In the genomic region with DNA sequence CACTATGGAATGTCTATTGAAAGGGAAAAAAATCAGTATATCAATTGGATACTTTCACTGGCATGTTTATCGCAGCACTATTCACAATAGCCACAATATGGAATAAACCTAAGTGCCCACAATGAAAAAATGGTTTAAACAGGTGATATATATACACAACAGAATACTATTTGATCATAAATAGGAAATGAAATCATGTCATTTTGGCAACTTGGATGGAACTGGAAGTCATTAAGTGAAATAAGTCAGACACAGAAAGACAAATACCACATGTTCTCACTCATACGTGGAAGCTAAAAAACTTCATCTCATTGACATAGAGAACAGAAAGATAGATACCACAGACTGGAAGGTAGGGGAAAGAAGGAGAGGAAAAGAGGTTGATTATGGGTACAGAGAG, we compare ENCODE assay signal across 25 cellular contexts.
"Had no signal": no experiment of that assay in that cellular context is flagged by ENCODE, and none has a peak within 500 bp of the region (broad histone marks: within the 10 kb centered on the region; RNA-seq: fewer than 3 reads in every experiment).

No MANE protein-coding gene starts in this region.

- H3K9ac ChIP-seq: neural progenitor cell, parathyroid adenoma had no signal

- H3K4me2 ChIP-seq: neural progenitor cell had no signal

- H3K36me3 ChIP-seq: neural progenitor cell, ovary, right lobe of liver, sigmoid colon, stomach, thoracic aorta, thyroid gland, tibial nerve, upper lobe of right lung, uterus had no signal

- H3K27me3 ChIP-seq: neural progenitor cell, ovary, right lobe of liver, sigmoid colon, stomach, thyroid gland, tibial nerve, upper lobe of right lung, uterus had no signal

- H3K4me1 ChIP-seq: neural progenitor cell, parathyroid adenoma, psoas muscle, right lobe of liver, sigmoid colon, stomach, thyroid gland, tibial nerve, upper lobe of right lung, uterus had no signal

- H2AFZ ChIP-seq: neural progenitor cell, parathyroid adenoma had no signal

- H3K79me2 ChIP-seq: parathyroid adenoma had no signal

- H3K9me3 ChIP-seq: ovary, psoas muscle, right lobe of liver, sigmoid colon, stomach, thoracic aorta, thyroid gland, tibial nerve, upper lobe of right lung, uterus had no signal

- H3K27ac ChIP-seq: neural progenitor cell, ovary, parathyroid adenoma, psoas muscle, right lobe of liver, sigmoid colon, stomach, thoracic aorta, thyroid gland, tibial nerve, upper lobe of right lung, uterus had no signal

- H3K4me3 ChIP-seq: neural progenitor cell, ovary, psoas muscle, right lobe of liver, sigmoid colon, stomach, thoracic aorta, thyroid gland, tibial nerve, upper lobe of right lung, uterus had no signal

- DNase-seq: naive thymus-derived CD8-positive, alpha-beta T cell; occipital lobe; ovary; posterior cingulate gyrus; psoas muscle; right cardiac atrium; right lobe of liver; sigmoid colon; small intestine; stimulated activated CD4-positive, alpha-beta T cell treated with anti-CD3 and anti-CD28 coated beads, Interleukin-15, amount 100 ng/mL, for 24 hours; stimulated activated CD4-positive, alpha-beta T cell treated with anti-CD3 and anti-CD28 coated beads, Interleukin-2, amount 100 ng/mL, for 24 hours; stimulated activated CD4-positive, alpha-beta T cell treated with anti-CD3 and anti-CD28 coated beads, Interleukin-2, amount 100 ng/mL, for 48 hours; stimulated activated CD4-positive, alpha-beta T cell treated with anti-CD3 and anti-CD28 coated beads, Interleukin-4, amount 100 ng/mL, for 24 hours; stimulated activated naive B cell treated with anti-CD40 and anti-IgM and Interleukin-4, amounts not matched to agents 10 μg/mL and 1 μg/mL and 100 μg/mL, for 72 hours; stimulated activated naive CD4-positive, alpha-beta T cell treated with Interleukin-2 at 50 U/mL for 16 hours; stomach; thyroid gland; trophoblast cell; upper lobe of right lung; uterus had no signal

- ATAC-seq: naive thymus-derived CD8-positive, alpha-beta T cell; psoas muscle; right cardiac atrium; right lobe of liver; stimulated activated effector memory CD8-positive, alpha-beta T cell treated with anti-CD3 and anti-CD28 coated beads, Interleukin-12 subunit alpha, Interleukin-12 subunit beta, amount 100 ng/mL, for 72 hours; stimulated activated naive B cell treated with anti-CD40 and anti-IgM and Interleukin-4, amounts not matched to agents 10 μg/mL and 1 μg/mL and 100 μg/mL, for 72 hours; upper lobe of right lung had no signal
